ENCODE assay signal across 16 cellular contexts in the genomic region with DNA sequence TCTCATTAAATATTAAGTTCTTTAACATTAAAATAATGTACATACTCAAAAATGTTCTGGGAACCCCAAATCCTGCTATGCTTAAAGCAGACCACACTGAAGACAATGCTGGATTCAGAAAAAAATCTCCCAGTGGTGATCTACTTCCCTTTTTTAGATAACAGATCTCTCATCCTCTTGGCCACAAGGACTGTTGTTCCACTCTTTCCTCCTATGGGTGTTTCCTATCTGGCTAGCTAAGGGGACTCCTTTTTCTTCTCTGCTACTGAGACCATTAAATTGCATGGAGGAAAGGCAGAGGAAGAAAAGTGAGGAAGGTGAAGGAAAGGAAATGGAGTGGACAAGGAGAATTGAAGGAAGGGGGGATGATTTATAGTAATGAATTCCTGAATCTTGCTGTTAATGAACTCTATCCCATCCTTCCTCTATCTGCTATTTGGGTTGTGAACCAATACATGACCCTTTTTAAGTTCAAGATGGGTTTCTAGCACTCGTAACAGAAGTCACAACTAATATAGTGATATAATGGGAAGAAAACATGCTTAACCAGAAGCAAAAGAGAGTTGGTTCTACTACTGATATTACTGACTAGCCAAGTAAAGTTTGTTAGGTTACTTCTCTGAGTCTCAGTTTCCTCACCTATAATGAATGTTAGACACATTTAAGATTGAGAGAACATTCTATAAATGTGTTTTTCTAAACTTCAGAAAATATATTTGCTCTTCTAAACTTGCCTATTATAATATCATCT.
DNase-seq lines count a peak whose midpoint lies in the region; ATAC-seq and TF ChIP-seq lines count a peak whose summit lies in the region.
"Had no signal": no experiment of that assay in that cellular context is flagged by ENCODE, and none has a peak within 500 bp of the region (broad histone marks: within the 10 kb centered on the region; RNA-seq: fewer than 3 reads in every experiment).

No MANE protein-coding gene starts in this region.

- intact Hi-C loops in dendritic cell treated with granulocyte-macrophage colony-stimulating factor and Interleukin-4, amounts not matched to agents 40 ng/mL and 50 ng/mL, for 4 days (cut with micrococcal nuclease): no loop called here

- peak; percentile 16 for DNase-seq in GM12865 (ENCODE audit: low read depth)
- DNase-seq in Kasumi-1 (lab: John Stamatoyannopoulos, UW): peak; percentile 85
- DNase-seq in epidermal melanocyte (ENCODE audit: insufficient read length, low spot score): no peak
- DNase-seq: activated CD8-positive, alpha-beta memory T cell treated with anti-CD3 and anti-CD28 coated beads, Interleukin-2, amount 50 U/mL, for 4 hours; dorsolateral prefrontal cortex; foreskin keratinocyte; NCI-H2029 treated with DMSO at 0.1 percent for 48 hours; PC-3; stimulated activated CD8-positive, alpha-beta memory T cell treated with anti-CD3 and anti-CD28 coated beads, Interleukin-4, amount 100 ng/mL, for 48 hours had no signal

- H3K4me3 ChIP-seq in GM12865 (ENCODE audit: low read depth, low read length): no peak overlapping the region
- H3K4me3 ChIP-seq: BLaER1, dorsolateral prefrontal cortex had no signal

- H3K27me3 Mint-ChIP-seq in dendritic cell treated with granulocyte-macrophage colony-stimulating factor and Interleukin-4, amounts not matched to agents 40 ng/mL and 50 ng/mL, for 4 days: no peaks in the 10 kb centered on the region

- H3K4me1 Mint-ChIP-seq in dendritic cell treated with granulocyte-macrophage colony-stimulating factor and Interleukin-4, amounts not matched to agents 40 ng/mL and 50 ng/mL, for 4 days (ENCODE audit: low read depth): peaks cover 20% of the 10 kb centered on the region

- TF ChIP-seq CTCF in GM12865 (IDR thresholded peaks at IDR 0.05; ENCODE audit: insufficient read depth, low read depth, low read length, missing control alignments): no peak

- ATAC-seq in GM21526 (IDR thresholded peaks at IDR 0.05; ENCODE audit: low FRiP score, unreplicated experiment): peak; percentile 50
- ATAC-seq in GM18873 (IDR thresholded peaks at IDR 0.05; ENCODE audit: low FRiP score, unreplicated experiment): no peak
- ATAC-seq in HG03280 (IDR thresholded peaks at IDR 0.05; ENCODE audit: unreplicated experiment): no peak
- ATAC-seq in HG03457 (IDR thresholded peaks at IDR 0.05; ENCODE audit: unreplicated experiment): no peak
- ATAC-seq: foreskin keratinocyte, PC-3 had no signal

- H3K9me3 Mint-ChIP-seq in dendritic cell treated with granulocyte-macrophage colony-stimulating factor and Interleukin-4, amounts not matched to agents 40 ng/mL and 50 ng/mL, for 4 days: no peaks in the 10 kb centered on the region
- H3K9me3 Mint-ChIP-seq: T-helper 2 cell treated with Interferon-gamma antibody and Interleukin-4, amounts not matched to agents 5 μg/mL and 100 μg/mL, for 36 hours had no signal

- no peak overlapping the region for H3K4me3 Mint-ChIP-seq in dendritic cell treated with granulocyte-macrophage colony-stimulating factor and Interleukin-4, amounts not matched to agents 40 ng/mL and 50 ng/mL, for 4 days
- H3K4me3 Mint-ChIP-seq: T-helper 2 cell treated with Interferon-gamma antibody and Interleukin-4, amounts not matched to agents 5 μg/mL and 100 μg/mL, for 36 hours had no signal

- H3K36me3 Mint-ChIP-seq in dendritic cell treated with granulocyte-macrophage colony-stimulating factor and Interleukin-4, amounts not matched to agents 40 ng/mL and 50 ng/mL, for 4 days (ENCODE audit: low read depth): peaks cover 16% of the 10 kb centered on the region

- peak overlapping the region; percentile 65 for H3K27ac Mint-ChIP-seq in dendritic cell treated with granulocyte-macrophage colony-stimulating factor and Interleukin-4, amounts not matched to agents 40 ng/mL and 50 ng/mL, for 4 days
